In the genomic region with DNA sequence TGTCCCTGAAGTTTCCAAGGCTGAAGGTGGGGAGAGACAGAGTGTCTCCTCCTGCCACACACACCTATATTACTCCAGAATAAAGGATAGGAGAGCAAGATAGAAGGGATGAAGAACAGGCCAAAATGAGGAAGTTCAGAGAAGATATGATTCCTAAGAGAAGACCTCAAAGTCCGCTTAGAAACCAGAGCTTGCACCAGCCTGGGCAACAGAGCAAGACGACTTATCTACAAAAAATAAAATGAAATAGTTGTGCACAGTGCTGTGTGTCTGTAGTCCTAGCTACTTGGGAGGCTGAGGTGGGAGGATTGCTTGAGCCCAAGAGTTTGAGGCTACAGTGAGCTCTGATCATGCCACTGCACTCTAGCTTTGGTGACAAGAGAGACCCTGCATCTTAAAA, we compare ENCODE assay signal across 13 cellular contexts.
DNase-seq lines count a peak whose midpoint lies in the region; ATAC-seq and TF ChIP-seq lines count a peak whose summit lies in the region.
"Had no signal": no experiment of that assay in that cellular context is flagged by ENCODE, and none has a peak within 500 bp of the region (broad histone marks: within the 10 kb centered on the region; RNA-seq: fewer than 3 reads in every experiment).

No MANE protein-coding gene starts in this region.

- H3K36me3 Mint-ChIP-seq in CD4-positive, CD25-positive, alpha-beta regulatory T cell, result peaks cover 4% of the 10 kb centered on the region

- peaks cover 9 to 59% (median 41%) of the 10 kb centered on the region in 4 donors for H3K4me1 Mint-ChIP-seq in CD4-positive, CD25-positive, alpha-beta regulatory T cell

- WGBS in esophagus muscularis mucosa, result 78% methylated on average over 2 of the region's 2 CpGs

- H3K27me3 Mint-ChIP-seq in CD4-positive, CD25-positive, alpha-beta regulatory T cell, result no peaks in the 10 kb centered on the region

- TF ChIP-seq POLR2A in NB4 (IDR thresholded peaks at IDR 0.05; ENCODE audit: extremely low read depth, insufficient read length) (no peak), esophagus muscularis mucosa (IDR thresholded peaks at IDR 0.05; ENCODE audit: low read depth) (no peak)

- H3K9me3 Mint-ChIP-seq in CD4-positive, CD25-positive, alpha-beta regulatory T cell, result no peaks in the 10 kb centered on the region

- peaks cover 43% of the 10 kb centered on the region for H3K4me1 ChIP-seq in CD4-positive, CD25-positive, alpha-beta regulatory T cell (ENCODE audit: control insufficient read depth, insufficient read depth, low read length, poor library complexity, severe bottlenecking)
- peaks cover 27% of the 10 kb centered on the region for H3K4me1 ChIP-seq in effector memory CD4-positive, alpha-beta T cell (ENCODE audit: control insufficient read depth, insufficient read depth, low read length, poor library complexity, severe bottlenecking)
- no peaks in the 10 kb centered on the region for H3K4me1 ChIP-seq in esophagus muscularis mucosa

- no peak for TF ChIP-seq EP300 in esophagus muscularis mucosa (IDR thresholded peaks at IDR 0.05)

- intact Hi-C loops in esophagus muscularis mucosa (cut with DNase I), result no loop called here

- H3K27me3 ChIP-seq in CD4-positive, CD25-positive, alpha-beta regulatory T cell (ENCODE audit: control insufficient read depth, insufficient read depth, low read length), result no peaks in the 10 kb centered on the region
- H3K27me3 ChIP-seq in effector memory CD4-positive, alpha-beta T cell (replicated peaks; ENCODE audit: control insufficient read depth, insufficient read depth, low read length, poor library complexity, severe bottlenecking), result no peaks in the 10 kb centered on the region
- no peaks in the 10 kb centered on the region for H3K27me3 ChIP-seq in esophagus muscularis mucosa
- H3K27me3 ChIP-seq: brain microvascular endothelial cell had no signal

- peak overlapping the region; percentile 93 to 96 (median 94) for H3K27ac Mint-ChIP-seq in CD4-positive, CD25-positive, alpha-beta regulatory T cell

- H3K4me3 Mint-ChIP-seq in CD4-positive, CD25-positive, alpha-beta regulatory T cell, result peak overlapping the region; percentile 69 to 84 (median 76)

- no peak for ATAC-seq in CD4-positive, CD25-positive, alpha-beta regulatory T cell (ENCODE audit: low read depth in 2 of 2)
- peak; percentile 34 for ATAC-seq in GM19351 (IDR thresholded peaks at IDR 0.05; ENCODE audit: unreplicated experiment)

- DNase-seq in CD4-positive, CD25-positive, alpha-beta regulatory T cell, result peak in 2 of 3 donors; percentile 5 to 43
- DNase-seq in NB4 (ENCODE audit: low read depth) (peak; percentile 11), putamen (ENCODE audit: low spot score) (no peak), esophagus muscularis mucosa (ENCODE audit: extremely low spot score) (no peak), NCI-H2081 treated with DMSO at 0.1 percent for 48 hours (lab: John Stamatoyannopoulos, UW) (no peak), HT-29 (ENCODE audit: low spot score) (no peak)
- no peak for DNase-seq in effector memory CD4-positive, alpha-beta T cell
- DNase-seq: brain microvascular endothelial cell, NCI-H1105 treated with DMSO at 0.1 percent for 48 hours, NCI-H446, retina had no signal

- H3K36me3 ChIP-seq in CD4-positive, CD25-positive, alpha-beta regulatory T cell (ENCODE audit: control insufficient read depth, insufficient read depth, low read length), result no peaks in the 10 kb centered on the region
- no peaks in the 10 kb centered on the region for H3K36me3 ChIP-seq in effector memory CD4-positive, alpha-beta T cell (ENCODE audit: control insufficient read depth, insufficient read depth, low read length)
- H3K36me3 ChIP-seq in esophagus muscularis mucosa, result no peaks in the 10 kb centered on the region
- H3K36me3 ChIP-seq: brain microvascular endothelial cell had no signal

- H3K9me3 ChIP-seq in CD4-positive, CD25-positive, alpha-beta regulatory T cell (ENCODE audit: control insufficient read depth in 2 of 2, low read length in 2 of 2), result no peaks in the 10 kb centered on the region
- H3K9me3 ChIP-seq in effector memory CD4-positive, alpha-beta T cell (ENCODE audit: control insufficient read depth, low read length), result no peaks in the 10 kb centered on the region
- H3K9me3 ChIP-seq in esophagus muscularis mucosa, result no peaks in the 10 kb centered on the region

- peak overlapping the region; percentile 77 for H3K4me3 ChIP-seq in CD4-positive, CD25-positive, alpha-beta regulatory T cell (ENCODE audit: low read depth, low read length)
- no peak overlapping the region for H3K4me3 ChIP-seq in NB4 (ENCODE audit: low read depth, low read length)
- peak overlapping the region; percentile 23 for H3K4me3 ChIP-seq in effector memory CD4-positive, alpha-beta T cell (ENCODE audit: insufficient read depth, low read depth, low read length, poor library complexity, severe bottlenecking)
- no peak overlapping the region for H3K4me3 ChIP-seq in esophagus muscularis mucosa

- no peak for TF ChIP-seq CTCF in NB4 (IDR thresholded peaks at IDR 0.05; ENCODE audit: low read depth, low read length)
- TF ChIP-seq CTCF in esophagus muscularis mucosa (IDR thresholded peaks at IDR 0.05), result no peak

- H3K27ac ChIP-seq in CD4-positive, CD25-positive, alpha-beta regulatory T cell (ENCODE audit: insufficient read depth, low read length, poor library complexity, severe bottlenecking), result peak overlapping the region; percentile 77
- H3K27ac ChIP-seq in effector memory CD4-positive, alpha-beta T cell (ENCODE audit: insufficient read depth, low read length, poor library complexity, severe bottlenecking), result peak overlapping the region; percentile 39
- H3K27ac ChIP-seq in esophagus muscularis mucosa (replicated peaks in 1 of 4), result no peak overlapping the region
- H3K27ac ChIP-seq: brain microvascular endothelial cell, C4-2B had no signal

Comparison
In these comparisons a context has a peak if more than half of its experiments do, and no peak if none do; other contexts are left out.
1. DNase-seq: peak in CD4-positive, CD25-positive, alpha-beta regulatory T cell (2 of 3) and NB4 (single experiment); none in effector memory CD4-positive, alpha-beta T cell (0 of 3), putamen (single experiment), esophagus muscularis mucosa (single experiment), NCI-H2081 treated with DMSO at 0.1 percent for 48 hours (single experiment) and HT-29 (single experiment).
2. H3K27ac ChIP-seq: peak in CD4-positive, CD25-positive, alpha-beta regulatory T cell (single experiment) and effector memory CD4-positive, alpha-beta T cell (single experiment); none in esophagus muscularis mucosa (0 of 4).
3. H3K4me3 ChIP-seq: peak in CD4-positive, CD25-positive, alpha-beta regulatory T cell (single experiment) and effector memory CD4-positive, alpha-beta T cell (single experiment); none in NB4 (single experiment) and esophagus muscularis mucosa (0 of 4).